Comparison of ENCODE assay signal across 21 cellular contexts in the genomic region with DNA sequence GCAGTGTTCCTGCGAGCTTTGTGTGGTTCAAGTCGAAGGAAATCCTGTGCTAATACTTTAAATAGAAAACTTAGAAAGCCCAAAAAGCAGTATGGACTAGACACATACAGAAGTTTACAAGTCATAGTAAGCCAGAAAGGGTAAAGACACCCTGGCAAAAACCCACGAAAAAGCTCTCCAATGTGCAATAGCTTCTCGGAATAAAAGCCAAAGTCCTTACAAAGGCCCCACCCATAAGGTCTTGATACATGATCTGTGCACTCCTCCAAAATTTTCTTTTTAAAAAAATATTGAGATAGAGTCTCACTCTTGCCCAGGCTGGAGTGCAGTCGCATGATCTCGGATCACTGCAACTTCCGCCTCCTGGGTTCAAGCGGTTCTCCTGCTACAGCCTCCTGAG. TPM values are rescaled to one million over a fixed set of nuclear protein-coding genes. Genes with fewer than 3 reads are reported as not detected.
DNase-seq lines count a peak whose midpoint lies in the region; ATAC-seq and TF ChIP-seq lines count a peak whose summit lies in the region.
"Had no signal": no experiment of that assay in that cellular context is flagged by ENCODE, and none has a peak within 500 bp of the region (broad histone marks: within the 10 kb centered on the region; RNA-seq: fewer than 3 reads in every experiment).

No MANE protein-coding gene starts in this region.

- TF ChIP-seq CTCF in 22Rv1 (IDR thresholded peaks at IDR 0.05): no peak
- TF ChIP-seq CTCF in GM23338 (conservative IDR thresholded peaks at IDR 0.05; ENCODE audit: low read depth in 2 of 2): no peak

- H3K4me3 ChIP-seq in GM23338 (no peak overlapping the region), esophagus (ENCODE audit: low read depth in 1 of 2, low read length in 2 of 2) (no peak overlapping the region), skin epidermis (no peak overlapping the region), SJCRH30 (no peak overlapping the region)
- H3K4me3 ChIP-seq: A549, SJSA1 had no signal

- no peaks in the 10 kb centered on the region for H3K9me2 ChIP-seq in GM23338 (ENCODE audit: insufficient read depth)

- 0 out of 2 replicates have a peak, but pooled peaks cover 4% of the 10 kb centered on the region for H3F3A ChIP-seq in GM23338 (replicated peaks; ENCODE audit: low read depth)

- H3K27me3 Mint-ChIP-seq in GM23338 (ENCODE audit: insufficient read depth, low read depth, poor library complexity): peaks cover 15% of the 10 kb centered on the region
- H3K27me3 Mint-ChIP-seq: IgD-negative memory B cell had no signal

- H4K20me1 ChIP-seq in GM23338 (replicated peaks; ENCODE audit: insufficient read depth): peaks cover 2% of the 10 kb centered on the region; the same call in 1 of the 2 replicates

- DNase-seq in GM23338 (ENCODE audit: low spot score) (no peak), T1000 (lab: John Stamatoyannopoulos, UW) (no peak), islet precursor cell (no peak), SJCRH30 (no peak)
- DNase-seq: DMS79 treated with DMSO at 0.1 percent for 48 hours, Kasumi-1, MM.1S, NCI-H187 treated with DMSO at 0.1 percent for 48 hours, NCI-H345, NCI-H748 treated with DMSO at 0.1 percent for 48 hours, OCI-M1 had no signal

- H3K27ac ChIP-seq in 22Rv1 (peak overlapping the region; percentile 37; the same call in 1 of the 2 replicates), GM23338 (ENCODE audit: low read depth) (peak overlapping the region; percentile 55; the same call in 1 of the 2 replicates), esophagus (ENCODE audit: low read depth in 2 of 2, low read length in 1 of 2) (peak overlapping the region; percentile 81 to 86), skin epidermis (peak overlapping the region in 11 of 21 experiments; percentile 0 to 63 (median 37)), SJCRH30 (no peak overlapping the region)
- H3K27ac ChIP-seq: A549, SJSA1 had no signal

- no peaks in the 10 kb centered on the region for H3K9me3 ChIP-seq in esophagus (ENCODE audit: control insufficient read depth in 2 of 2, insufficient read depth in 1 of 2, low read depth in 1 of 2, low read length in 1 of 2)
- no peaks in the 10 kb centered on the region for H3K9me3 ChIP-seq in SJCRH30 (replicated peaks)
- H3K9me3 ChIP-seq: A549, SJSA1 had no signal

- H3K27me3 ChIP-seq in GM23338 (ENCODE audit: insufficient read depth): no peaks in the 10 kb centered on the region
- no peaks in the 10 kb centered on the region for H3K27me3 ChIP-seq in esophagus (ENCODE audit: control insufficient read depth in 1 of 2, insufficient read depth in 2 of 2, low read length in 2 of 2)
- no peaks in the 10 kb centered on the region for H3K27me3 ChIP-seq in SJCRH30
- H3K27me3 ChIP-seq: SJSA1 had no signal

- H3K27ac Mint-ChIP-seq in GM23338: no peak overlapping the region
- H3K27ac Mint-ChIP-seq: IgD-negative memory B cell had no signal

- no peaks in the 10 kb centered on the region for H3K4me1 ChIP-seq in GM23338 (ENCODE audit: insufficient read depth)
- H3K4me1 ChIP-seq in esophagus (ENCODE audit: control insufficient read depth in 2 of 2, insufficient read depth in 2 of 2, low read length in 1 of 2): peaks cover 4 to 28% of the 10 kb centered on the region in 2 donors
- H3K4me1 ChIP-seq in SJCRH30: no peaks in the 10 kb centered on the region
- H3K4me1 ChIP-seq: A549, SJSA1 had no signal

- no peaks in the 10 kb centered on the region for H3K9me3 Mint-ChIP-seq in GM23338
- H3K9me3 Mint-ChIP-seq: CD14-positive monocyte, H9, IgD-negative memory B cell had no signal

- H3K4me1 Mint-ChIP-seq in GM23338: 0 out of 3 replicates have a peak, but pooled peaks cover 3% of the 10 kb centered on the region

- WGBS in esophagus, 2 donors: 55 to 67% methylated on average over 8 of the region's 8 CpGs

- no peak overlapping the region for H3K4me3 Mint-ChIP-seq in GM23338
- H3K4me3 Mint-ChIP-seq: CD14-positive monocyte, H9 had no signal

- ATAC-seq in GM23338 (no peak), HG02884 (IDR thresholded peaks at IDR 0.05; ENCODE audit: unreplicated experiment) (no peak)
- ATAC-seq: A549 had no signal

- no peak overlapping the region for H2AFZ ChIP-seq in GM23338

- no peaks in the 10 kb centered on the region for H3K36me3 ChIP-seq in GM23338 (ENCODE audit: insufficient read depth)
- H3K36me3 ChIP-seq in esophagus (ENCODE audit: control insufficient read depth in 2 of 2, insufficient read depth in 2 of 2, low read length in 1 of 2): peaks cover 0 to 14% of the 10 kb centered on the region in 2 donors
- H3K36me3 ChIP-seq in SJCRH30: no peaks in the 10 kb centered on the region
- H3K36me3 ChIP-seq: SJSA1 had no signal

- 0 out of 3 replicates have a peak, but pooled peaks cover 3% of the 10 kb centered on the region for H3K36me3 Mint-ChIP-seq in GM23338 (ENCODE audit: low read depth)

- H3K79me2 ChIP-seq in GM23338 (replicated peaks; ENCODE audit: insufficient read depth): no peaks in the 10 kb centered on the region

- no peak overlapping the region for H3K4me2 ChIP-seq in GM23338
- H3K4me2 ChIP-seq: A549 had no signal

TF ChIP-seq in GM23338, 12 proteins besides CTCF, POLR2A, EP300 and RAD21:
- no peak for TF ChIP-seq STAT1 (IDR thresholded peaks at IDR 0.05; ENCODE audit: unreplicated experiment)
- no peak for TF ChIP-seq EZH2phosphoT487 (IDR thresholded peaks at IDR 0.05; ENCODE audit: unreplicated experiment)
- TF ChIP-seq POLR2AphosphoS5 (IDR thresholded peaks at IDR 0.05; ENCODE audit: low read depth): no peak
- TF ChIP-seq, protein P1, sequence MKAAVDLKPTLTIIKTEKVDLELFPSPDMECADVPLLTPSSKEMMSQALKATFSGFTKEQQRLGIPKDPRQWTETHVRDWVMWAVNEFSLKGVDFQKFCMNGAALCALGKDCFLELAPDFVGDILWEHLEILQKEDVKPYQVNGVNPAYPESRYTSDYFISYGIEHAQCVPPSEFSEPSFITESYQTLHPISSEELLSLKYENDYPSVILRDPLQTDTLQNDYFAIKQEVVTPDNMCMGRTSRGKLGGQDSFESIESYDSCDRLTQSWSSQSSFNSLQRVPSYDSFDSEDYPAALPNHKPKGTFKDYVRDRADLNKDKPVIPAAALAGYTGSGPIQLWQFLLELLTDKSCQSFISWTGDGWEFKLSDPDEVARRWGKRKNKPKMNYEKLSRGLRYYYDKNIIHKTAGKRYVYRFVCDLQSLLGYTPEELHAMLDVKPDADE (IDR thresholded peaks at IDR 0.05): no peak
- TF ChIP-seq JUNB (IDR thresholded peaks at IDR 0.05; ENCODE audit: unreplicated experiment): no peak
- no peak for TF ChIP-seq ZNF114 (CRISPR knock-in tag; IDR thresholded peaks at IDR 0.05)
- TF ChIP-seq, protein P2, sequence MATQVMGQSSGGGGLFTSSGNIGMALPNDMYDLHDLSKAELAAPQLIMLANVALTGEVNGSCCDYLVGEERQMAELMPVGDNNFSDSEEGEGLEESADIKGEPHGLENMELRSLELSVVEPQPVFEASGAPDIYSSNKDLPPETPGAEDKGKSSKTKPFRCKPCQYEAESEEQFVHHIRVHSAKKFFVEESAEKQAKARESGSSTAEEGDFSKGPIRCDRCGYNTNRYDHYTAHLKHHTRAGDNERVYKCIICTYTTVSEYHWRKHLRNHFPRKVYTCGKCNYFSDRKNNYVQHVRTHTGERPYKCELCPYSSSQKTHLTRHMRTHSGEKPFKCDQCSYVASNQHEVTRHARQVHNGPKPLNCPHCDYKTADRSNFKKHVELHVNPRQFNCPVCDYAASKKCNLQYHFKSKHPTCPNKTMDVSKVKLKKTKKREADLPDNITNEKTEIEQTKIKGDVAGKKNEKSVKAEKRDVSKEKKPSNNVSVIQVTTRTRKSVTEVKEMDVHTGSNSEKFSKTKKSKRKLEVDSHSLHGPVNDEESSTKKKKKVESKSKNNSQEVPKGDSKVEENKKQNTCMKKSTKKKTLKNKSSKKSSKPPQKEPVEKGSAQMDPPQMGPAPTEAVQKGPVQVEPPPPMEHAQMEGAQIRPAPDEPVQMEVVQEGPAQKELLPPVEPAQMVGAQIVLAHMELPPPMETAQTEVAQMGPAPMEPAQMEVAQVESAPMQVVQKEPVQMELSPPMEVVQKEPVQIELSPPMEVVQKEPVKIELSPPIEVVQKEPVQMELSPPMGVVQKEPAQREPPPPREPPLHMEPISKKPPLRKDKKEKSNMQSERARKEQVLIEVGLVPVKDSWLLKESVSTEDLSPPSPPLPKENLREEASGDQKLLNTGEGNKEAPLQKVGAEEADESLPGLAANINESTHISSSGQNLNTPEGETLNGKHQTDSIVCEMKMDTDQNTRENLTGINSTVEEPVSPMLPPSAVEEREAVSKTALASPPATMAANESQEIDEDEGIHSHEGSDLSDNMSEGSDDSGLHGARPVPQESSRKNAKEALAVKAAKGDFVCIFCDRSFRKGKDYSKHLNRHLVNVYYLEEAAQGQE (IDR thresholded peaks at IDR 0.05; ENCODE audit: unreplicated experiment): no peak
- TF ChIP-seq NANOG (IDR thresholded peaks at IDR 0.05; ENCODE audit: borderline replicate concordance): no peak
TF ChIP-seq in GM23338: peak in this region for 0.

RNA-seq across cellular contexts. Expression of a gene that starts 10.3 kb away (rescaled TPM):
- 0.87 and 8.2 TPM in 2 replicates for total RNA-seq in GM23338 (2014; rRNA removed; shearing (Covaris generic))
- polyA plus RNA-seq in GM23338 (2016; fragmentation: Nextera tagmentation; extraction: Ambion mirVana) (0.90 and 1.1 TPM in 2 replicates), esophagus (1 to 10 TPM; 1.8 to 2.0 TPM)
- 0.81 and 0.96 TPM in 2 replicates for total RNA-seq in SJCRH30 (2014; rRNA removed; shearing (Covaris generic))
- total RNA-seq: G401 had no signal

RNA-seq across cellular contexts. Expression of a gene that starts 10.4 kb away (rescaled TPM):
- total RNA-seq in GM23338 (2014; rRNA removed; shearing (Covaris generic)): 10.2 and 11.6 TPM in 2 replicates
- polyA plus RNA-seq in GM23338 (2016; fragmentation: Nextera tagmentation; extraction: Ambion mirVana) (10.1 and 11.8 TPM in 2 replicates), esophagus (10 to 100 TPM; 10.6 to 16.0 TPM)
- total RNA-seq in SJCRH30 (2014; rRNA removed; shearing (Covaris generic)): 2.5 and 3.0 TPM in 2 replicates

RNA-seq across cellular contexts. Expression of a gene that starts 16.2 kb away (rescaled TPM):
- 15.1 and 15.7 TPM in 2 replicates for total RNA-seq in GM23338 (2014; rRNA removed; shearing (Covaris generic))
- polyA plus RNA-seq in GM23338 (2016; fragmentation: Nextera tagmentation; extraction: Ambion mirVana) (9.1 and 11.1 TPM in 2 replicates), esophagus (1 to 10 TPM; 1.2 to 1.7 TPM)
- 0.65 and 0.76 TPM in 2 replicates for total RNA-seq in SJCRH30 (2014; rRNA removed; shearing (Covaris generic))

RNA-seq across cellular contexts. Expression of a gene that starts 16.9 kb away (rescaled TPM):
- total RNA-seq in GM23338 (2014; rRNA removed; shearing (Covaris generic)): 51.7 and 56.9 TPM in 2 replicates
- polyA plus RNA-seq in GM23338 (2016; fragmentation: Nextera tagmentation; extraction: Ambion mirVana) (38.7 and 41.3 TPM in 2 replicates), esophagus (10 to 100 TPM in 1 of 2 donors, 1 to 10 TPM in 1; 6.7 to 10.3 TPM)
- 13.7 and 15.5 TPM in 2 replicates for total RNA-seq in SJCRH30 (2014; rRNA removed; shearing (Covaris generic))

RNA-seq across cellular contexts. Expression of a gene that starts 32.0 kb away (rescaled TPM):
- 14.0 and 17.4 TPM in 2 replicates for total RNA-seq in GM23338 (2014; rRNA removed; shearing (Covaris generic))
- 17.4 and 23.4 TPM in 2 replicates for polyA plus RNA-seq in GM23338 (2016; fragmentation: Nextera tagmentation; extraction: Ambion mirVana)
- 1 to 10 TPM; 1.2 to 4.3 TPM for polyA plus RNA-seq in esophagus
- 0.43 TPM in 2 replicates for total RNA-seq in SJCRH30 (2014; rRNA removed; shearing (Covaris generic))
